In the genomic region with DNA sequence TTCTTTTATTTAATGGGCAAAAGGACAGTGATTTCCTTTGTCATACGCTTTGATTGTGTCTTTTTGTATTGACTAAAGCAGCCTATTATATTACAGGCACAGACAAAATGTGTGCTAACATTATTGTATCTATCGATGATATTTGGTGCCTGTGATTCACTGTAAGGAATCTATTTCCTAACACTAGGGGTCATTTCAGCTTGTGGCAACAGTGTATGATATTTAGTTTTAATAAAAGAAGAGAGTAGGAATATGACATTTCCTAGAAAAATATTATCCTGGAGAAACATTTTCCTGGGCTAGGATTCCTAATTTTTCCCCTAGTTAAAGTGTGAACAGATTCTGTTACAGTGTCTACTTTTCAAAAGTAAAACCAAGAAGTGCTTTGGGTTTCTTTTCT, we compare ENCODE assay signal across 22 cellular contexts. TPM values are rescaled to one million over a fixed set of nuclear protein-coding genes. Genes with fewer than 3 reads are reported as not detected.
A peak's percentile ranks its signal among the peaks of the same experiment; 100 is the strongest.
DNase-seq lines count a peak whose midpoint lies in the region; ATAC-seq, FAIRE-seq and TF ChIP-seq lines count a peak whose summit lies in the region.
"Had no signal": no experiment of that assay in that cellular context is flagged by ENCODE, and none has a peak within 500 bp of the region (broad histone marks: within the 10 kb centered on the region; RNA-seq: fewer than 3 reads in every experiment).

No MANE protein-coding gene starts in this region.

- no peaks in the 10 kb centered on the region for H3K9me3 ChIP-seq in heart left ventricle
- H3K9me3 ChIP-seq: MG63 had no signal

- no peaks in the 10 kb centered on the region for H3K36me3 Mint-ChIP-seq in chondrocyte (ENCODE audit: low read depth)

- 81 to 87% (median 84%) methylated on average over 2 of the region's 2 CpGs for whole genome bisulfite sequencing in heart left ventricle, 4 donors

- FAIRE-seq in RCC 7860 (lab: Jason Lieb, UNC) = no peak
- FAIRE-seq: GM12891, GM18507 had no signal

- ATAC-seq in heart left ventricle = no peak
- ATAC-seq: GM23338 had no signal

- H3K9ac ChIP-seq in KMS-11 = peak overlapping the region; percentile 35; the same call in 1 of the 2 replicates

- H3K27me3 Mint-ChIP-seq in chondrocyte (ENCODE audit: low read depth) = peaks cover 31% of the 10 kb centered on the region

- H3K36me3 ChIP-seq in KMS-11 (ENCODE audit: insufficient read depth) (no peaks in the 10 kb centered on the region), heart left ventricle (no peaks in the 10 kb centered on the region)
- H3K36me3 ChIP-seq: MG63 had no signal

- no peak overlapping the region for H2AFZ ChIP-seq in KMS-11 (ENCODE audit: low read depth)
- H2AFZ ChIP-seq: GM23338 had no signal

- no peaks in the 10 kb centered on the region for H3K79me2 ChIP-seq in KMS-11 (ENCODE audit: insufficient read depth, low read depth)

- no peaks in the 10 kb centered on the region for H3K27me3 ChIP-seq in KMS-11 (ENCODE audit: insufficient read depth, low read depth)
- H3K27me3 ChIP-seq in heart left ventricle = peaks cover 0 to 30% (median 3%) of the 10 kb centered on the region in 9 donors
- H3K27me3 ChIP-seq: MG63 had no signal

- H3K4me3 ChIP-seq in AG10803 (ENCODE audit: low read length) (no peak overlapping the region), KMS-11 (IDR thresholded peaks at IDR 0.05; ENCODE audit: insufficient read depth, low read depth, low read length) (no peak overlapping the region), heart left ventricle (no peak overlapping the region)
- H3K4me3 ChIP-seq: GM23338, MG63 had no signal

- H3K27ac ChIP-seq in KMS-11 (peak overlapping the region; percentile 67; the same call in 1 of the 2 replicates), heart left ventricle (no peak overlapping the region)
- H3K27ac ChIP-seq: 22Rv1 had no signal

- intact Hi-C loops in heart left ventricle (cut with DNase I) = no loop called here

- no peak overlapping the region for H3K4me3 Mint-ChIP-seq in chondrocyte (ENCODE audit: unreplicated experiment)
- H3K4me3 Mint-ChIP-seq: GM23338; T-helper 1 cell treated with Interleukin-12 subunit alpha and Interleukin-12 subunit beta and Interleukin-4 antibody, amounts not matched to agents 30 μg/mL and 1 μg/mL, for 36 hours had no signal

- H4K20me1 ChIP-seq in KMS-11 (ENCODE audit: insufficient read depth) = no peaks in the 10 kb centered on the region

- no peak for TF ChIP-seq POLR2A in heart left ventricle (IDR thresholded peaks at IDR 0.05)

- H3K4me2 ChIP-seq in KMS-11 = 0 out of 2 replicates have a peak overlapping the region, but pooled peaks have one; percentile 9
- H3K4me2 ChIP-seq: GM23338 had no signal

- peak; percentile 3 for DNase-seq in DMS 273 (lab: John Stamatoyannopoulos, UW; ENCODE audit: unreplicated experiment)
- DNase-seq in DMS 273 treated with DMSO at 0.1 percent for 48 hours (lab: John Stamatoyannopoulos, UW) = no peak
- no peak for DNase-seq in AG10803 (ENCODE audit: low read depth)
- no peak for DNase-seq in chondrocyte (ENCODE audit: low spot score)
- no peak for DNase-seq in heart left ventricle
- DNase-seq in RCC 7860 (ENCODE audit: low spot score) = no peak
- DNase-seq in cerebellar nuclear complex (lab: John Stamatoyannopoulos, UW) = no peak
- DNase-seq: AML-193, DND-41, GDM1, KG1, MG63, NCI-H1105, NCI-H1694 treated with DMSO at 0.1 percent for 48 hours, NCI-H526 treated with DMSO at 0.1 percent for 48 hours, SHP77 treated with DMSO at 0.1 percent for 48 hours had no signal

- H3K9me3 Mint-ChIP-seq in chondrocyte (ENCODE audit: low read depth) = no peaks in the 10 kb centered on the region
- H3K9me3 Mint-ChIP-seq: GM23338; T-helper 1 cell treated with Interleukin-12 subunit alpha and Interleukin-12 subunit beta and Interleukin-4 antibody, amounts not matched to agents 30 μg/mL and 1 μg/mL, for 36 hours had no signal

- H3K4me1 Mint-ChIP-seq in chondrocyte (ENCODE audit: low read depth) = no peaks in the 10 kb centered on the region

- H3K4me1 ChIP-seq in KMS-11 (ENCODE audit: low read depth, poor library complexity, severe bottlenecking) (peaks cover 36% of the 10 kb centered on the region), heart left ventricle (no peaks in the 10 kb centered on the region)

- no peak overlapping the region for H3K27ac Mint-ChIP-seq in chondrocyte (ENCODE audit: unreplicated experiment)
- H3K27ac Mint-ChIP-seq: GM23338; T-helper 1 cell treated with Interleukin-12 subunit alpha and Interleukin-12 subunit beta and Interleukin-4 antibody, amounts not matched to agents 30 μg/mL and 1 μg/mL, for 36 hours had no signal

- peak; percentile 9; the same call in 1 of the 2 replicates for TF ChIP-seq CTCF in AG10803 (conservative IDR thresholded peaks at IDR 0.05; ENCODE audit: low read length)
- no peak for TF ChIP-seq CTCF in KMS-11 (conservative IDR thresholded peaks at IDR 0.05; ENCODE audit: low read depth, low read length)
- peak; percentile 29 for TF ChIP-seq CTCF in chondrocyte (IDR thresholded peaks at IDR 0.05)
- no peak for TF ChIP-seq CTCF in heart left ventricle (IDR thresholded peaks at IDR 0.05)

RNA-seq across cellular contexts. Expression of a gene that starts 42.8 kb away (rescaled TPM):
- total RNA-seq in chondrocyte (3.6 to 7.3 TPM (median 4.3 TPM) in 3 replicates), heart left ventricle (10 to 100 TPM; 10.6 to 28.1 (median 19.1) TPM)
- 10 to 100 TPM; 14.8 to 22.7 TPM for polyA plus RNA-seq in heart left ventricle

RNA-seq across cellular contexts. Expression of a gene that starts 42.9 kb away (rescaled TPM):
- total RNA-seq in chondrocyte = 4.8 to 8.5 TPM (median 6.7 TPM) in 3 replicates
- total RNA-seq in heart left ventricle = 10 to 100 TPM; 23.0 to 54.1 (median 42.7) TPM
- polyA plus RNA-seq in heart left ventricle = 10 to 100 TPM; 12.7 to 27.0 TPM

Comparison
In these comparisons a context has a peak if more than half of its experiments do, and no peak if none do; other contexts are left out.
1. CTCF ChIP-seq: peak in AG10803 (single experiment) and chondrocyte (single experiment); none in KMS-11 (single experiment) and heart left ventricle (0 of 12).